In genomic region chr2:127045792-127046501, GRCh38 we compare ENCODE assay signal across 14 cellular contexts.
A peak's percentile ranks its signal among the peaks of the same experiment; 100 is the strongest.
DNase-seq lines count a peak whose midpoint lies in the region; ATAC-seq, FAIRE-seq and TF ChIP-seq lines count a peak whose summit lies in the region.
"Had no signal": no experiment of that assay in that cellular context is flagged by ENCODE, and none has a peak within 500 bp of the region (broad histone marks: within the 10 kb centered on the region; RNA-seq: fewer than 3 reads in every experiment).

No MANE protein-coding gene starts in this region.

- H3K9me2 ChIP-seq in GM23248 (ENCODE audit: insufficient read depth), result no peaks in the 10 kb centered on the region

- H3K9ac ChIP-seq in GM23248, result peak overlapping the region; percentile 32

- 31 to 33% methylated on average over 19 to 20 of the region's 20 CpGs for WGBS in GM23248 (ENCODE audit: low coverage in 1 of 2, low lambda C conversion rate in 2 of 2, missing lambda C conversion rate in 2 of 2), 2 experiments
- WGBS in transverse colon (ENCODE audit: low coverage in 1 of 2), 2 donors, result 77% methylated on average over 18 of the region's 20 CpGs; no CpG with 5 or more reads in 1 of the 2 donors

- TF ChIP-seq CTCF in gastrocnemius medialis (IDR thresholded peaks at IDR 0.05 in 4 of 5, conservative IDR thresholded peaks at IDR 0.05 in 1 of 5), result no peak
- no peak for TF ChIP-seq CTCF in transverse colon (IDR thresholded peaks at IDR 0.05)

- no peak for TF ChIP-seq EP300 in transverse colon (IDR thresholded peaks at IDR 0.05; ENCODE audit: low read depth)

- DNase-seq in GM23248 (peak; percentile 48), T-helper 17 cell (no peak), left ventricle myocardium superior (peak; percentile 26), gastrocnemius medialis (peak in 1 of 2 donors; percentile 87), transverse colon (no peak), RCC 7860 (ENCODE audit: low spot score) (no peak)
- DNase-seq: activated CD4-positive, CD25-positive, alpha-beta regulatory T cell; dermis blood vessel endothelial cell; DMS79 treated with DMSO at 0.1 percent for 48 hours; NCI-H510A treated with DMSO at 0.1 percent for 48 hours; trophoblast cell had no signal

- peak overlapping the region; percentile 3 for H3K27ac Mint-ChIP-seq in T-helper 17 cell

- peaks cover 2% of the 10 kb centered on the region for H3K4me1 Mint-ChIP-seq in T-helper 17 cell

- ATAC-seq in T-helper 17 cell (no peak), left ventricle myocardium superior (no peak), gastrocnemius medialis (peak; percentile 12 to 34), HG02798 (IDR thresholded peaks at IDR 0.05; ENCODE audit: poor library complexity, unreplicated experiment) (no peak)
- ATAC-seq: HCT116 had no signal

- no peak overlapping the region for H3K4me3 Mint-ChIP-seq in T-helper 17 cell

- TF ChIP-seq POLR2A in gastrocnemius medialis (IDR thresholded peaks at IDR 0.05) (no peak), transverse colon (IDR thresholded peaks at IDR 0.05) (no peak)

- no peak for FAIRE-seq in RCC 7860 (lab: Jason Lieb, UNC)

- no peak overlapping the region for H2AFZ ChIP-seq in GM23248

- in situ Hi-C loops in GM23248 (cut with MboI), result no loop called here
- in situ Hi-C loops in gastrocnemius medialis (cut with MboI; ENCODE audit: low sequenced_read_pairs in 4 of 4), result no loop called here
- in situ Hi-C loops in transverse colon (cut with MboI; ENCODE audit: low pct_ligation_motif_present in 1 of 4, low pct_unique_long_range_greater_than_20kb in 1 of 4, low sequenced_read_pairs in 3 of 4), result no loop called here

- H3K36me3 ChIP-seq in GM23248 (ENCODE audit: low read depth) (no peaks in the 10 kb centered on the region), gastrocnemius medialis (peaks cover 0 to 19% of the 10 kb centered on the region in 2 donors), transverse colon (no peaks in the 10 kb centered on the region)

- H3K27ac ChIP-seq in GM23248 (no peak overlapping the region), gastrocnemius medialis (peak overlapping the region; percentile 78 to 99 (median 88)), transverse colon (no peak overlapping the region)
- H3K27ac ChIP-seq: C4-2B had no signal

- H3F3A ChIP-seq in GM23248 (ENCODE audit: insufficient read depth), result 0 out of 2 replicates have a peak, but pooled peaks cover 8% of the 10 kb centered on the region

- H3K4me3 ChIP-seq in GM23248 (no peak overlapping the region), gastrocnemius medialis (no peak overlapping the region), transverse colon (no peak overlapping the region)

- no peaks in the 10 kb centered on the region for H3K4me1 ChIP-seq in GM23248 (ENCODE audit: insufficient read depth)
- H3K4me1 ChIP-seq in gastrocnemius medialis, result peaks cover 11 to 38% of the 10 kb centered on the region in 2 donors
- peaks cover 0 to 4% (median 1%) of the 10 kb centered on the region in 4 donors for H3K4me1 ChIP-seq in transverse colon

- H3K9me3 ChIP-seq in GM23248 (ENCODE audit: low read depth) (no peaks in the 10 kb centered on the region), T-helper 17 cell (ENCODE audit: control insufficient read depth, low read length, poor library complexity, severe bottlenecking) (no peaks in the 10 kb centered on the region), gastrocnemius medialis (no peaks in the 10 kb centered on the region), transverse colon (no peaks in the 10 kb centered on the region)

- no peaks in the 10 kb centered on the region for H4K20me1 ChIP-seq in GM23248 (ENCODE audit: insufficient read depth)

- no peaks in the 10 kb centered on the region for H3K27me3 ChIP-seq in GM23248 (replicated peaks; ENCODE audit: insufficient read depth)
- H3K27me3 ChIP-seq in gastrocnemius medialis, result no peaks in the 10 kb centered on the region
- H3K27me3 ChIP-seq in transverse colon, result no peaks in the 10 kb centered on the region

- H3K36me3 Mint-ChIP-seq in T-helper 17 cell (ENCODE audit: low read depth), result no peaks in the 10 kb centered on the region

- H3K79me2 ChIP-seq in GM23248 (ENCODE audit: insufficient read depth), result no peaks in the 10 kb centered on the region

- intact Hi-C loops in left ventricle myocardium superior (cut with micrococcal nuclease), result no loop called here
- intact Hi-C loops in gastrocnemius medialis (cut with DNase I; ENCODE audit: low total_unique reads), result no loop called here
- intact Hi-C loops in transverse colon (cut with DNase I; ENCODE audit: low total_unique reads), result no loop called here

- no peaks in the 10 kb centered on the region for H3K27me3 Mint-ChIP-seq in T-helper 17 cell

- no peak overlapping the region for H3K4me2 ChIP-seq in GM23248 (ENCODE audit: unreplicated experiment)

Comparison
In these comparisons a context has a peak if more than half of its experiments do, and no peak if none do; other contexts are left out.
1. DNase-seq: peak in GM23248 (single experiment) and left ventricle myocardium superior (single experiment); none in T-helper 17 cell (0 of 3), transverse colon (single experiment) and RCC 7860 (single experiment).
2. H3K27ac ChIP-seq: peak in gastrocnemius medialis (4 of 4); none in GM23248 (single experiment) and transverse colon (0 of 4).
3. ATAC-seq: peak in gastrocnemius medialis (2 of 2); none in T-helper 17 cell (single experiment), left ventricle myocardium superior (single experiment) and HG02798 (single experiment).